1 cellular context compared by ENCODE assay signal in genomic region chr3:71088742-71089141, GRCh38.
TF ChIP-seq lines count a peak whose summit lies in the region.

No MANE protein-coding gene starts in this region.

TF ChIP-seq in liver, 16 proteins besides CTCF, POLR2A, EP300 and RAD21 (continued from another document):
- no peak for TF ChIP-seq REST (IDR thresholded peaks at IDR 0.05)
